In the genomic region with DNA sequence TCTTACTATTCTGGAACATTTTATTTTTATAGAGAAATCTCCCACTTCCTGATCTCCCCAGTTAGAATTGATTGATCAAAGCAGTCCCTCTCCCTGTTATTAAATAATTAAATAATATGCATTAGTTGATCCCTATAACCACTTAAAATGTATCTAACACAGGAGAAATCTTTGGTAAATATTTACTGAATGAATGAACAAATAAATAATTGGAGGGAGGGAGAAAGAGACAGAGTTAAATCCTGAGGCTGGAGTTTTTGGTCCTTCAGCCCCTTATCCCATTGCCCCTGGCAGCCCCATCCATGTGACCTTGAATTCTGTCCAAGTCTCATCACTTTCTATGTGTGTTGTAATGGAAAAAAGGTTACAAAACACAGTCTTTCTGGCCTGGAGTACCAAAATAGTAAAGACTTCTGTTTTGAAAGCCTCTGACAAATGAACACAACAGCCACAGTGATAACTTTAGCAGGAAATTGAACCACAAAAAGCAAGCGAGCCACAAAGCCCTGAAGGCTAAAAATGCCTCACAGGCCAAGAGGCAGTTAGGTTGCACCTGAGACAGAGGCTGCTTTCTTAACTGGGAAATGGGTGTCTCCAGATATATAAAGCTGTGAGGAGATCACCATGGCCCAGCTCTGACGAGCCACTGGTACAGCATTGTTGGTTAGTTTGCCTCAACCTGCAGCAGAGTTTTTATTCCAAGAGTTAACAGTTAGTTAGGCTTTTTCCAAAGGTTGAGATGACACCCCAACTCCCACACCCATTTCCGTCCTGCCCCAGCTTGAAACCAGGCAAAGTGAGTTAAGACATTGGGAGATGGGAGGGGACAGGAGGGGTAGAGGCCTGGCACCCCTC, we compare ENCODE assay signal across 8 cellular contexts. TPM values are rescaled to one million over a fixed set of nuclear protein-coding genes. Genes with fewer than 3 reads are reported as not detected.
A peak's percentile ranks its signal among the peaks of the same experiment; 100 is the strongest.
DNase-seq lines count a peak whose midpoint lies in the region; ATAC-seq and TF ChIP-seq lines count a peak whose summit lies in the region.

No MANE protein-coding gene starts in this region.

- H3K27ac ChIP-seq in RWPE1 (peak overlapping the region; percentile 64), thoracic aorta (peak overlapping the region; percentile 63 to 88)

- no peaks in the 10 kb centered on the region for H3K36me3 Mint-ChIP-seq in activated naive CD4-positive, alpha-beta T cell treated with anti-CD3 and anti-CD28 coated beads, Interleukin-2, amount 50 U/mL, for 24 hours

- H3K4me3 ChIP-seq in fibroblast of pulmonary artery (replicated peaks; ENCODE audit: low read depth, low read length) (no peak overlapping the region), thoracic aorta (no peak overlapping the region)

- H3K27ac Mint-ChIP-seq in activated naive CD4-positive, alpha-beta T cell treated with anti-CD3 and anti-CD28 coated beads, Interleukin-2, amount 50 U/mL, for 24 hours, result peak overlapping the region; percentile 19

- H3K4me1 Mint-ChIP-seq in activated naive CD4-positive, alpha-beta T cell treated with anti-CD3 and anti-CD28 coated beads, Interleukin-2, amount 50 U/mL, for 24 hours, result peaks cover 64% of the 10 kb centered on the region

- no peak for DNase-seq in activated naive CD4-positive, alpha-beta T cell treated with Interleukin-2 at 50 U/mL for 16 hours
- DNase-seq in RWPE1 (ENCODE audit: low spot score) (no peak), fibroblast of pulmonary artery (ENCODE audit: low read depth) (peak; percentile 90), thoracic aorta (ENCODE audit: low spot score) (no peak), NCI-H774 (lab: John Stamatoyannopoulos, UW) (no peak), AG20443 (ENCODE audit: low spot score) (no peak)

- ATAC-seq in HG02981 (IDR thresholded peaks at IDR 0.05; ENCODE audit: unreplicated experiment) (peak; percentile 76), thoracic aorta (ENCODE audit: insufficient number of reproducible peaks, low FRiP score, low read depth) (no peak)

- H3K27me3 Mint-ChIP-seq in activated naive CD4-positive, alpha-beta T cell treated with anti-CD3 and anti-CD28 coated beads, Interleukin-2, amount 50 U/mL, for 24 hours, result peaks cover 11% of the 10 kb centered on the region

- H3K4me3 Mint-ChIP-seq in activated naive CD4-positive, alpha-beta T cell treated with anti-CD3 and anti-CD28 coated beads, Interleukin-2, amount 50 U/mL, for 24 hours, result no peak overlapping the region

- no peaks in the 10 kb centered on the region for H3K9me3 Mint-ChIP-seq in activated naive CD4-positive, alpha-beta T cell treated with anti-CD3 and anti-CD28 coated beads, Interleukin-2, amount 50 U/mL, for 24 hours

- POLR2A ChIA-PET in RWPE1 (lab: Yijun Ruan, JAX; ENCODE audit: low non-redundant PET), result no interaction called here

- H3K27me3 ChIP-seq in thoracic aorta (replicated peaks; ENCODE audit: insufficient read depth), result no peaks in the 10 kb centered on the region

- TF ChIP-seq CTCF in RWPE1 (conservative IDR thresholded peaks at IDR 0.05; ENCODE audit: low read depth) (no peak), fibroblast of pulmonary artery (IDR thresholded peaks at IDR 0.05; ENCODE audit: low read length, missing control alignments) (no peak), thoracic aorta (IDR thresholded peaks at IDR 0.05) (no peak)

- H3K4me1 ChIP-seq in thoracic aorta (ENCODE audit: control insufficient read depth in 1 of 2, low read depth in 2 of 2), result peaks cover 62 to 91% of the 10 kb centered on the region in 2 donors

- no peaks in the 10 kb centered on the region for H3K9me3 ChIP-seq in thoracic aorta

- CTCF ChIA-PET in RWPE1 (lab: Yijun Ruan, JAX), result no interaction called here

- H3K36me3 ChIP-seq in thoracic aorta, result no peaks in the 10 kb centered on the region

RNA-seq across cellular contexts. Expression of a gene that starts 11.3 kb away (rescaled TPM):
- total RNA-seq in thoracic aorta, result 10 to 100 TPM; 47.4 to 57.4 TPM
